ENCODE assay signal across 9 cellular contexts in genomic region chr15:50886611-50887350, GRCh38.
"Had no signal": no experiment of that assay in that cellular context is flagged by ENCODE, and none has a peak within 500 bp of the region (broad histone marks: within the 10 kb centered on the region; RNA-seq: fewer than 3 reads in every experiment).

No MANE protein-coding gene starts in this region.

- H3K27ac Mint-ChIP-seq: activated naive CD4-positive, alpha-beta T cell treated with anti-CD3 and anti-CD28 coated beads for 36 hours had no signal

- DNase-seq: activated CD4-positive, alpha-beta T cell treated with anti-CD3 and anti-CD28 coated beads, Interleukin-2, amount 50 U/mL, for 4 hours; brain microvascular endothelial cell; naive B cell; stimulated activated naive CD8-positive, alpha-beta T cell treated with anti-CD3 and anti-CD28 coated beads, Interleukin-15, Interleukin-2, amounts not matched to agents 100 U/mL and 50 U/mL, for 24 hours had no signal

- H3K9me3 Mint-ChIP-seq: central memory CD8-positive, alpha-beta T cell; memory B cell had no signal

- H3K27ac ChIP-seq: ovary, psoas muscle had no signal

- H3K4me3 Mint-ChIP-seq: activated naive CD4-positive, alpha-beta T cell treated with anti-CD3 and anti-CD28 coated beads for 36 hours had no signal

- H3K27me3 Mint-ChIP-seq: central memory CD8-positive, alpha-beta T cell; memory B cell; naive B cell had no signal
